Comparison of ENCODE assay signal across 18 cellular contexts in genomic region chr15:25170113-25170731, GRCh38.
DNase-seq lines count a peak whose midpoint lies in the region; ATAC-seq, FAIRE-seq and TF ChIP-seq lines count a peak whose summit lies in the region.
"Had no signal": no experiment of that assay in that cellular context is flagged by ENCODE, and none has a peak within 500 bp of the region (broad histone marks: within the 10 kb centered on the region; RNA-seq: fewer than 3 reads in every experiment).

No MANE protein-coding gene starts in this region.

- no peaks in the 10 kb centered on the region for H3K4me1 Mint-ChIP-seq in H9
- H3K4me1 Mint-ChIP-seq: neural progenitor cell had no signal

- H3K4me2 ChIP-seq in H9 (ENCODE audit: insufficient read depth, insufficient read length, low read length) = no peak overlapping the region
- H3K4me2 ChIP-seq: BLaER1 treated with 17β-estradiol and CSF1 and Interleukin-3, amounts not matched to agents 10 nM and 100 nM; neural progenitor cell had no signal

- H4K8ac ChIP-seq in H9 (replicated peaks; ENCODE audit: insufficient read length, low read depth, low read length) = no peak overlapping the region

- H3K4me3 Mint-ChIP-seq in H9 = no peak overlapping the region
- H3K4me3 Mint-ChIP-seq: neural progenitor cell; T-helper 1 cell treated with Interleukin-12 subunit alpha and Interleukin-12 subunit beta and Interleukin-4 antibody, amounts not matched to agents 30 μg/mL and 1 μg/mL, for 36 hours had no signal

- no peak for FAIRE-seq in pancreas (lab: Jason Lieb, UNC)
- FAIRE-seq: endothelial cell of umbilical vein had no signal

- no CpG with 5 or more reads among the region's 19 CpGs for WGBS in H9 (ENCODE audit: extremely low coverage, insufficient read length, low lambda C conversion rate)
- WGBS in esophagus muscularis mucosa = 79% methylated on average over 9 of the region's 19 CpGs
- 80 to 83% methylated on average over 17 to 19 of the region's 19 CpGs for WGBS in pancreas, 2 donors

- peaks cover 59 to 71% of the 10 kb centered on the region in 2 experiments for H3K9me3 Mint-ChIP-seq in H9

- no peak overlapping the region for H2BK5ac ChIP-seq in H9 (ENCODE audit: insufficient read length, low read length)

- H4K91ac ChIP-seq in H9 (ENCODE audit: insufficient read length, low read depth, low read length) = no peak overlapping the region

- H3T11ph ChIP-seq in H9 (ENCODE audit: low read length) = no peak overlapping the region

- no peak overlapping the region for H2AFZ ChIP-seq in H9 (ENCODE audit: low read length)
- H2AFZ ChIP-seq: neural progenitor cell had no signal

- no peak for TF ChIP-seq CTCF in H9 (conservative IDR thresholded peaks at IDR 0.05)
- no peak for TF ChIP-seq CTCF in esophagus muscularis mucosa (IDR thresholded peaks at IDR 0.05)
- TF ChIP-seq CTCF in pancreas (IDR thresholded peaks at IDR 0.05) = no peak

- no peak overlapping the region for H4K5ac ChIP-seq in H9 (ENCODE audit: insufficient read length, low read depth, low read length)

- H3K4me1 ChIP-seq in H9 (ENCODE audit: insufficient read depth, low read length) = no peaks in the 10 kb centered on the region
- no peaks in the 10 kb centered on the region for H3K4me1 ChIP-seq in esophagus muscularis mucosa
- no peaks in the 10 kb centered on the region for H3K4me1 ChIP-seq in pancreas
- H3K4me1 ChIP-seq: BLaER1 treated with 17β-estradiol and CSF1 and Interleukin-3, amounts not matched to agents 10 nM and 100 nM; neural progenitor cell had no signal

- no peak overlapping the region for H3K18ac ChIP-seq in H9 (ENCODE audit: insufficient read length, low read depth, low read length)

- H3K36me3 Mint-ChIP-seq in H9 (ENCODE audit: insufficient read depth in 1 of 3, low read depth in 3 of 3) = peaks cover 12 to 15% (median 14%) of the 10 kb centered on the region in 3 experiments; a peak in 6 of 7 replicates

- H2AK5ac ChIP-seq in H9 (ENCODE audit: insufficient read length, low read length) = no peak overlapping the region

- H3K27ac Mint-ChIP-seq in H9 = no peak overlapping the region
- H3K27ac Mint-ChIP-seq: neural progenitor cell; T-helper 1 cell treated with Interleukin-12 subunit alpha and Interleukin-12 subunit beta and Interleukin-4 antibody, amounts not matched to agents 30 μg/mL and 1 μg/mL, for 36 hours had no signal

- H3K27me3 Mint-ChIP-seq in H9 (ENCODE audit: low read depth) = no peaks in the 10 kb centered on the region; the same call in 1 of the 2 replicates

- no peaks in the 10 kb centered on the region for H4K20me1 ChIP-seq in H9 (ENCODE audit: control insufficient read depth, insufficient read depth, insufficient read length)
- H4K20me1 ChIP-seq: BLaER1 treated with 17β-estradiol and CSF1 and Interleukin-3, amounts not matched to agents 10 nM and 100 nM had no signal

- H3K23ac ChIP-seq in H9 (ENCODE audit: insufficient read length, low read depth, low read length) = no peak overlapping the region

- no peak overlapping the region for H3K56ac ChIP-seq in H9 (ENCODE audit: insufficient read length, low read depth, low read length)

- H3K36me3 ChIP-seq in esophagus muscularis mucosa (no peaks in the 10 kb centered on the region), pancreas (no peaks in the 10 kb centered on the region)
- H3K36me3 ChIP-seq: BLaER1 treated with 17β-estradiol and CSF1 and Interleukin-3, amounts not matched to agents 10 nM and 100 nM; neural progenitor cell had no signal

- no peak overlapping the region for H2BK12ac ChIP-seq in H9 (ENCODE audit: insufficient read length, low read depth, low read length)

- intact Hi-C loops in esophagus muscularis mucosa (cut with DNase I) = no loop called here
- intact Hi-C loops in pancreas (cut with DNase I) = no loop called here

- H3K79me2 ChIP-seq in H9 (ENCODE audit: insufficient read depth, low read length) = no peaks in the 10 kb centered on the region

- H3K27me3 ChIP-seq in H9 (ENCODE audit: insufficient read depth, low read length) (no peaks in the 10 kb centered on the region), esophagus muscularis mucosa (no peaks in the 10 kb centered on the region), pancreas (no peaks in the 10 kb centered on the region)
- H3K27me3 ChIP-seq: BLaER1 treated with 17β-estradiol and CSF1 and Interleukin-3, amounts not matched to agents 10 nM and 100 nM; neural progenitor cell had no signal

- H3K14ac ChIP-seq in H9 (ENCODE audit: insufficient read depth, low read length) = no peak overlapping the region

- no peak overlapping the region for H3K4ac ChIP-seq in H9 (ENCODE audit: low read depth, low read length)

- H3K79me1 ChIP-seq in H9 (ENCODE audit: insufficient read depth, low read depth, low read length, poor library complexity, severe bottlenecking) = no peaks in the 10 kb centered on the region

- ATAC-seq in pancreas (no peak), HG03469 (IDR thresholded peaks at IDR 0.05; ENCODE audit: unreplicated experiment) (no peak)

- no peak overlapping the region for H3K9ac ChIP-seq in H9 (ENCODE audit: extremely low read depth, insufficient read length, low read length)
- H3K9ac ChIP-seq: BLaER1 treated with 17β-estradiol and CSF1 and Interleukin-3, amounts not matched to agents 10 nM and 100 nM; neural progenitor cell had no signal

- no peak overlapping the region for H2BK20ac ChIP-seq in H9 (ENCODE audit: low read depth, low read length, poor library complexity, severe bottlenecking)

- H3K9me3 ChIP-seq in H9 (ENCODE audit: control insufficient read depth, low read depth, low read length) (peaks cover 49% of the 10 kb centered on the region), esophagus muscularis mucosa (peaks cover 0 to 44% (median 30%) of the 10 kb centered on the region in 4 donors), pancreas (no peaks in the 10 kb centered on the region)

- no peak overlapping the region for H2BK15ac ChIP-seq in H9 (ENCODE audit: low read depth, low read length)

- H3K4me3 ChIP-seq in esophagus muscularis mucosa (no peak overlapping the region), pancreas (no peak overlapping the region)
- H3K4me3 ChIP-seq: BLaER1 treated with 17β-estradiol and CSF1 and Interleukin-3, amounts not matched to agents 10 nM and 100 nM; neural progenitor cell had no signal

- H3K27ac ChIP-seq in H9 (ENCODE audit: insufficient read length, low read depth, low read length) (no peak overlapping the region), esophagus muscularis mucosa (replicated peaks in 1 of 4) (no peak overlapping the region), pancreas (no peak overlapping the region)
- H3K27ac ChIP-seq: BLaER1 treated with 17β-estradiol and CSF1 and Interleukin-3, amounts not matched to agents 10 nM and 100 nM; neural progenitor cell had no signal

- DNase-seq in D341Med (ENCODE audit: low spot score) (peak; percentile 14), H9 (peak; percentile 11), esophagus muscularis mucosa (ENCODE audit: extremely low spot score) (peak; percentile 70), pancreas (peak in 4 of 6 donors; percentile 3 to 62 (median 22)), NCI-H1436 treated with DMSO at 0.1 percent for 48 hours (lab: John Stamatoyannopoulos, UW) (no peak), NOMO-1 treated with dmso at 0.1 percent for 144 hours (lab: John Stamatoyannopoulos, UW; ENCODE audit: unreplicated experiment) (no peak)
- DNase-seq: amniotic stem cell; foreskin melanocyte; mesenchymal stem cell; NCI-H1694 treated with DMSO at 0.1 percent for 48 hours; NCI-H446; SHP77 treated with DMSO at 0.1 percent for 48 hours; stimulated activated CD4-positive, alpha-beta T cell treated with anti-CD3 and anti-CD28 coated beads, Interleukin-4, amount 100 ng/mL, for 4 hours had no signal

- H2BK120ac ChIP-seq in H9 (ENCODE audit: low read depth, low read length, poor library complexity, severe bottlenecking) = no peak overlapping the region

- no peak for TF ChIP-seq POLR2A in esophagus muscularis mucosa (IDR thresholded peaks at IDR 0.05; ENCODE audit: low read depth)

- no peak for TF ChIP-seq EP300 in esophagus muscularis mucosa (IDR thresholded peaks at IDR 0.05)

- H3K23me2 ChIP-seq in H9 (ENCODE audit: insufficient read length, low read depth, low read length, poor library complexity, severe bottlenecking) = no peaks in the 10 kb centered on the region

Comparison
In these comparisons a context has a peak if more than half of its experiments do, and no peak if none do; other contexts are left out.
1. DNase-seq: peak in D341Med (single experiment), H9 (single experiment), esophagus muscularis mucosa (single experiment) and pancreas (4 of 6); none in NCI-H1436 treated with DMSO at 0.1 percent for 48 hours (single experiment) and NOMO-1 treated with dmso at 0.1 percent for 144 hours (single experiment).